In the genomic region with DNA sequence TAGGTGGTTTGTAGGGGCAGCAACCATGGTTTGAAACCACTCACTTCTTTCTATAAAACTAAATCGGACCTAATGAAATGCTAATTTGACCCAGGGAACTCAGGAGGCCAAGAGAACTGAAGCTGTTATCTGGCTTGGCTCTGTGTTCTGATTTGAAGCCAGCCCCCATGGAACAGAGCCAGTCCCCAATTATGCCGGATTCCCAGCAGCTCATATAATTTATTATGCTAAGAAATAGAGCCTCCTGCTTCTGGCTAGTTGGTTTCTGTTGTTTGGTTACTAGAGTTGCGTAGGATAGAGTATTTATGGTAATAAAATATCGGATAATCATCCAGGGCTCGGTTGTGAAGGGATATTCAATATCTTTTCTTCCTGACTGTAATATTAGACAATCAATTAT, we compare ENCODE assay signal across 11 cellular contexts.
DNase-seq lines count a peak whose midpoint lies in the region; ATAC-seq and TF ChIP-seq lines count a peak whose summit lies in the region.
"Had no signal": no experiment of that assay in that cellular context is flagged by ENCODE, and none has a peak within 500 bp of the region (broad histone marks: within the 10 kb centered on the region; RNA-seq: fewer than 3 reads in every experiment).

No MANE protein-coding gene starts in this region.

- H3K4me2 ChIP-seq in SK-N-SH, result no peak overlapping the region

- no peak overlapping the region for H2AFZ ChIP-seq in SK-N-SH (ENCODE audit: low read depth)

- no peaks in the 10 kb centered on the region for H3K9me2 ChIP-seq in SK-N-SH

- H3K79me2 ChIP-seq in SK-N-SH (ENCODE audit: insufficient read depth), result no peaks in the 10 kb centered on the region

- intact Hi-C loops in Right ventricle myocardium superior (cut with DNase I), result no loop called here
- intact Hi-C loops in left lung (cut with DNase I), result no loop called here

- POLR2A ChIA-PET in SK-N-SH (lab: Yijun Ruan, JAX), result interaction anchor here (1.1 to 2.4 kb wide), 3 partner anchors 9 to 193 kb away, joined by 3 to 8 read pairs (median 5); no protein-coding TSS in a partner anchor

- peaks cover 11% of the 10 kb centered on the region for H3K4me1 Mint-ChIP-seq in osteocyte (ENCODE audit: unreplicated experiment)
- H3K4me1 Mint-ChIP-seq: CD4-positive, CD25-positive, alpha-beta regulatory T cell had no signal

- peak; percentile 12 for DNase-seq in M059J (ENCODE audit: low read depth)
- DNase-seq in SK-N-SH, result peak; percentile 62
- peak; percentile 70 for DNase-seq in Right ventricle myocardium superior
- DNase-seq in superior temporal gyrus (ENCODE audit: extremely low spot score), result peak; percentile 29
- no peak for DNase-seq in NCI-H510A (lab: John Stamatoyannopoulos, UW)
- DNase-seq in osteocyte (ENCODE audit: extremely low spot score, unreplicated experiment), result no peak
- DNase-seq in left lung, result no peak
- DNase-seq: activated effector memory CD4-positive, alpha-beta T cell treated with anti-CD3 and anti-CD28 coated beads, Interleukin-2, amount 50 U/mL, for 16 hours; CD4-positive, CD25-positive, alpha-beta regulatory T cell; kidney glomerular epithelial cell; transverse colon had no signal

- H3K27ac Mint-ChIP-seq in osteocyte (ENCODE audit: unreplicated experiment), result no peak overlapping the region

- TF ChIP-seq RAD21 in SK-N-SH (IDR thresholded peaks at IDR 0.05; ENCODE audit: low read length), result peak; percentile 6; the same call in 1 of the 2 replicates

- no peak for TF ChIP-seq CTCF in SK-N-SH (IDR thresholded peaks at IDR 0.05)
- no peak for TF ChIP-seq CTCF in osteocyte (IDR thresholded peaks at IDR 0.05)
- TF ChIP-seq CTCF in left lung (IDR thresholded peaks at IDR 0.05), result no peak

- H3K9me3 Mint-ChIP-seq in osteocyte (ENCODE audit: unreplicated experiment), result no peaks in the 10 kb centered on the region
- H3K9me3 Mint-ChIP-seq: CD4-positive, CD25-positive, alpha-beta regulatory T cell had no signal

- H3K9me3 ChIP-seq in SK-N-SH, result no peaks in the 10 kb centered on the region
- H3K9me3 ChIP-seq in left lung, result no peaks in the 10 kb centered on the region
- H3K9me3 ChIP-seq: transverse colon had no signal

- no peaks in the 10 kb centered on the region for H3K36me3 Mint-ChIP-seq in osteocyte (ENCODE audit: unreplicated experiment)
- H3K36me3 Mint-ChIP-seq: CD4-positive, CD25-positive, alpha-beta regulatory T cell had no signal

- H3K27me3 Mint-ChIP-seq in osteocyte (ENCODE audit: unreplicated experiment), result no peaks in the 10 kb centered on the region

- peak; percentile 81 for ATAC-seq in Right ventricle myocardium superior (ENCODE audit: poor library complexity)
- ATAC-seq in left lung, result no peak

- no peaks in the 10 kb centered on the region for H3F3A ChIP-seq in SK-N-SH (replicated peaks; ENCODE audit: insufficient read depth)

- no peak overlapping the region for H3K9ac ChIP-seq in SK-N-SH

- peak in 1 of 2 experiments; percentile 48; a peak in 1 of 4 replicates for TF ChIP-seq EP300 in SK-N-SH (IDR thresholded peaks at IDR 0.05; ENCODE audit: borderline replicate concordance in 1 of 2, low read depth in 1 of 2, low read length in 1 of 2)

- CTCF ChIA-PET in SK-N-SH (lab: Yijun Ruan, JAX), result interaction anchor here (1.3 to 2.2 kb wide), 4 partner anchors 10 to 606 kb away, joined by 4 to 5 read pairs (median 4); no protein-coding TSS in a partner anchor

- H3K4me1 ChIP-seq in SK-N-SH (ENCODE audit: control insufficient read depth in 1 of 2, insufficient read depth in 2 of 2, low read depth in 1 of 2, low read length in 1 of 2) (peaks cover 14 to 46% of the 10 kb centered on the region in 2 experiments; a peak in 3 of 4 replicates), left lung (no peaks in the 10 kb centered on the region)

- H3K27me3 ChIP-seq in SK-N-SH (ENCODE audit: insufficient read depth) (no peaks in the 10 kb centered on the region), left lung (no peaks in the 10 kb centered on the region)
- H3K27me3 ChIP-seq: transverse colon had no signal

- H3K4me3 Mint-ChIP-seq in osteocyte (ENCODE audit: unreplicated experiment), result no peak overlapping the region
- H3K4me3 Mint-ChIP-seq: CD4-positive, CD25-positive, alpha-beta regulatory T cell had no signal

- H3K27ac ChIP-seq in SK-N-SH (ENCODE audit: low read depth in 2 of 2, low read length in 1 of 2) (peak overlapping the region in 1 of 2 experiments; percentile 94; a peak in 2 of 4 replicates), left lung (no peak overlapping the region)
- H3K27ac ChIP-seq: transverse colon had no signal

- no peaks in the 10 kb centered on the region for H4K20me1 ChIP-seq in SK-N-SH (ENCODE audit: insufficient read depth)

- WGBS in SK-N-SH (ENCODE audit: low lambda C conversion rate), result 38% methylated on average over 5 of the region's 5 CpGs

- H3K4me3 ChIP-seq in SK-N-SH (ENCODE audit: low read depth in 2 of 2, low read length in 1 of 2), result no peak overlapping the region
- no peak overlapping the region for H3K4me3 ChIP-seq in left lung
- H3K4me3 ChIP-seq: transverse colon had no signal

- H3K36me3 ChIP-seq in SK-N-SH (replicated peaks in 1 of 2; ENCODE audit: control insufficient read depth in 1 of 2, insufficient read depth in 2 of 2, low read length in 1 of 2) (no peaks in the 10 kb centered on the region), left lung (no peaks in the 10 kb centered on the region)
- H3K36me3 ChIP-seq: transverse colon had no signal

TF ChIP-seq in SK-N-SH, 30 proteins besides CTCF, POLR2A, EP300 and RAD21:
- TF ChIP-seq NFIC (IDR thresholded peaks at IDR 0.05; ENCODE audit: borderline replicate concordance) (peak; percentile 55), TCF12 (IDR thresholded peaks at IDR 0.05) (no peak), YY1 (IDR thresholded peaks at IDR 0.05; ENCODE audit: low read depth) (no peak), MXI1 (IDR thresholded peaks at IDR 0.05; ENCODE audit: low read depth, low read length) (no peak), POLR2AphosphoS5 (IDR thresholded peaks at IDR 0.05; ENCODE audit: low read depth, low read length) (no peak; the same call in 1 of the 2 replicates), NRF1 (IDR thresholded peaks at IDR 0.05; ENCODE audit: low read depth, low read length) (no peak), GATA2 (CRISPR knock-in tag; IDR thresholded peaks at IDR 0.05) (peak; percentile 52), FOXJ3 (CRISPR knock-in tag; IDR thresholded peaks at IDR 0.05) (0 out of 2 replicates have a peak, but pooled peaks have one; percentile 27), FOXM1 (IDR thresholded peaks at IDR 0.05; ENCODE audit: low read depth) (no peak), JUND (IDR thresholded peaks at IDR 0.05) (no peak), GABPA (IDR thresholded peaks at IDR 0.05; ENCODE audit: low read depth) (no peak), RXRA (IDR thresholded peaks at IDR 0.05; ENCODE audit: borderline replicate concordance, low read depth) (no peak), RCOR1 (IDR thresholded peaks at IDR 0.05; ENCODE audit: low read length) (peak; percentile 78), CHD2 (IDR thresholded peaks at IDR 0.05; ENCODE audit: low read length, partially characterized antibody) (peak; percentile 48), IRF3 (IDR thresholded peaks at IDR 0.05; ENCODE audit: low read depth, low read length) (no peak)
- TF ChIP-seq, protein P1, sequence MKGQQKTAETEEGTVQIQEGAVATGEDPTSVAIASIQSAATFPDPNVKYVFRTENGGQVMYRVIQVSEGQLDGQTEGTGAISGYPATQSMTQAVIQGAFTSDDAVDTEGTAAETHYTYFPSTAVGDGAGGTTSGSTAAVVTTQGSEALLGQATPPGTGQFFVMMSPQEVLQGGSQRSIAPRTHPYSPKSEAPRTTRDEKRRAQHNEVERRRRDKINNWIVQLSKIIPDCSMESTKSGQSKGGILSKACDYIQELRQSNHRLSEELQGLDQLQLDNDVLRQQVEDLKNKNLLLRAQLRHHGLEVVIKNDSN (IDR thresholded peaks at IDR 0.05; ENCODE audit: borderline replicate concordance, low read depth), result no peak

Comparison
In these comparisons a context has a peak if more than half of its experiments do, and no peak if none do; other contexts are left out.
1. DNase-seq: peak in M059J (single experiment), SK-N-SH (single experiment), Right ventricle myocardium superior (single experiment) and superior temporal gyrus (single experiment); none in NCI-H510A (single experiment), osteocyte (single experiment) and left lung (0 of 2).